In the genomic region with DNA sequence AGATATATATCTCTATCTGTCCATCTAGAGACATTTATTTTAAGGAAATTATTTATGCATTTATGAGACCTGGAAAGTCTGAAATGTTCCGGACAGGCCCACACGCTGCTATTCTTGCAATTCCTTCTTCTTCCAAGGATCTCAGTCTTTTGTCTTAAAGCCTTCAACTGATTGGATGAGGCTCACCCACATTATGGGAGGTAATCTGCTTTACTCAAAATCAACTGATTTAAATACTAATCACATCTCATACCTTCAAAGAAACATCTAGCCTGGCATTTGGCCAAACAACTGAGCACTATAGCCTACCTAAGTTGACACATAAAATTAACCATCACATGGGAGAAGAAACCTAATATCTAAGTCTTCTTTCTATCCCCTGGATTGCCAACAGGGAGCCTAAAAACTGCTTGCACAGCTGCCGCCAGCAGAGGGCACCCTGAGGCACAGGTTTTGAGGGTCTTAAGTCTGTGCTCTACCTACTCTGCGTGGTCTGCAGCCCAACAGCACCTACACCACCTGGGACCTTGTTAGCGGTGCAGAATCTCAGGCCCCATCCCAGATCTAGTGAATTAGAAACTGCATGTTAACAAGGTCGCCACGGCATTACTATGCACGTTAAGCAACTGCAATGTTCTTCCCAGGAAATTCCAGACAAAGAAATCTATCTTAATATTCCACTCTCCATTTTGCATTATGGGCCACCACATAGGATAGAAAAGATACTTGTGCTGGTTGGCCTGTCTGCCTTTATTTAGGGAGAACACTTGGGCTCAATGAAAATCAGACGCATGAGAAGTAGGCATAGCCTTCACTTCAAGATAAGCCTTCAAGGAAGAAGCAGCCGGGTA, we compare ENCODE assay signal across 8 cellular contexts.
DNase-seq lines count a peak whose midpoint lies in the region; ATAC-seq, FAIRE-seq and TF ChIP-seq lines count a peak whose summit lies in the region.

No MANE protein-coding gene starts in this region.

- H3K4me3 Mint-ChIP-seq in brain: no peak overlapping the region
- H3K4me3 Mint-ChIP-seq in mesothelial cell of epicardium: no peak overlapping the region
- no peak overlapping the region for H3K4me3 Mint-ChIP-seq in effector memory CD8-positive, alpha-beta T cell

- no peaks in the 10 kb centered on the region for H3K4me1 ChIP-seq in vagina

- TF ChIP-seq POLR2A in GM12891 (IDR thresholded peaks at IDR 0.05; ENCODE audit: low read depth, low read length): no peak
- no peak for TF ChIP-seq POLR2A in vagina (IDR thresholded peaks at IDR 0.05)

- no peaks in the 10 kb centered on the region for H3K27me3 ChIP-seq in vagina

- H3K9me3 Mint-ChIP-seq in brain (peaks cover 0 to 4% (median 1%) of the 10 kb centered on the region in 5 experiments), mesothelial cell of epicardium (no peaks in the 10 kb centered on the region)
- peaks cover 12 to 22% of the 10 kb centered on the region in 2 donors for H3K9me3 Mint-ChIP-seq in effector memory CD8-positive, alpha-beta T cell

- intact Hi-C loops in vagina (cut with DNase I): no loop called here

- H3K36me3 ChIP-seq in vagina: no peaks in the 10 kb centered on the region

- no peak for FAIRE-seq in GM12891 (lab: Jason Lieb, UNC)

- DNase-seq in AG08395 (ENCODE audit: low spot score): peak; percentile 15
- peak; percentile 3 for DNase-seq in GM12891 (ENCODE audit: insufficient read length, low spot score)
- peak; percentile 52 for DNase-seq in NCI-H2107 (lab: John Stamatoyannopoulos, UW)
- DNase-seq in mesothelial cell of epicardium (ENCODE audit: low spot score in 2 of 2, unreplicated experiment in 2 of 2): peak; percentile 21 to 58
- no peak for DNase-seq in effector memory CD8-positive, alpha-beta T cell
- no peak for DNase-seq in vagina (ENCODE audit: extremely low spot score in 2 of 2)

- H3K27ac ChIP-seq in vagina: no peak overlapping the region

- TF ChIP-seq CTCF in brain (conservative IDR thresholded peaks at IDR 0.05): peak; percentile 65 to 79
- TF ChIP-seq CTCF in mesothelial cell of epicardium (IDR thresholded peaks at IDR 0.05; ENCODE audit: unreplicated experiment): peak; percentile 33
- no peak for TF ChIP-seq CTCF in vagina (IDR thresholded peaks at IDR 0.05)

- no peak overlapping the region for H3K4me3 ChIP-seq in vagina

- no peak overlapping the region for H3K27ac Mint-ChIP-seq in brain
- no peak overlapping the region for H3K27ac Mint-ChIP-seq in mesothelial cell of epicardium
- no peak overlapping the region for H3K27ac Mint-ChIP-seq in effector memory CD8-positive, alpha-beta T cell

- H3K27me3 Mint-ChIP-seq in brain: no peaks in the 10 kb centered on the region
- peaks cover 13% of the 10 kb centered on the region for H3K27me3 Mint-ChIP-seq in mesothelial cell of epicardium (ENCODE audit: low read depth)
- no peaks in the 10 kb centered on the region for H3K27me3 Mint-ChIP-seq in effector memory CD8-positive, alpha-beta T cell

- H3K36me3 Mint-ChIP-seq in brain: no peaks in the 10 kb centered on the region
- no peaks in the 10 kb centered on the region for H3K36me3 Mint-ChIP-seq in mesothelial cell of epicardium
- H3K36me3 Mint-ChIP-seq in effector memory CD8-positive, alpha-beta T cell (ENCODE audit: insufficient read depth): no peaks in the 10 kb centered on the region

- no peaks in the 10 kb centered on the region for H3K9me3 ChIP-seq in vagina

- H3K4me1 Mint-ChIP-seq in brain (no peaks in the 10 kb centered on the region), mesothelial cell of epicardium (no peaks in the 10 kb centered on the region)
- H3K4me1 Mint-ChIP-seq in effector memory CD8-positive, alpha-beta T cell (ENCODE audit: low read depth in 2 of 2): peaks cover 0 to 2% of the 10 kb centered on the region in 2 donors

- ATAC-seq in effector memory CD8-positive, alpha-beta T cell (replicated peaks): no peak
- no peak for ATAC-seq in GM21367 (IDR thresholded peaks at IDR 0.05; ENCODE audit: unreplicated experiment)

TF ChIP-seq in GM12891, 5 proteins besides CTCF, POLR2A, EP300 and RAD21:
- TF ChIP-seq SPI1 (IDR thresholded peaks at IDR 0.05; ENCODE audit: low read depth, low read length) (no peak), POU2F2 (IDR thresholded peaks at IDR 0.05; ENCODE audit: low read depth, low read length) (no peak), TAF1 (IDR thresholded peaks at IDR 0.05; ENCODE audit: low read depth, low read length) (no peak), POLR2AphosphoS5 (IDR thresholded peaks at IDR 0.05; ENCODE audit: low read depth, low read length) (no peak), PAX5 (IDR thresholded peaks at IDR 0.05; ENCODE audit: insufficient read depth, low read length, severe bottlenecking) (no peak)

Comparison
In these comparisons a context has a peak if more than half of its experiments do, and no peak if none do; other contexts are left out.
1. DNase-seq: peak in AG08395 (single experiment), GM12891 (single experiment), NCI-H2107 (single experiment) and mesothelial cell of epicardium (2 of 2); none in effector memory CD8-positive, alpha-beta T cell (0 of 3) and vagina (0 of 2).
2. CTCF ChIP-seq: peak in brain (2 of 2) and mesothelial cell of epicardium (single experiment); none in vagina (0 of 3).